In genomic region chr2:107738268-107738667, GRCh38 we compare ENCODE assay signal across 1 cellular context.
TF ChIP-seq lines count a peak whose summit lies in the region.

No MANE protein-coding gene starts in this region.

TF ChIP-seq in GM23338, 12 proteins besides CTCF, POLR2A, EP300 and RAD21 (continued from another document):
- TF ChIP-seq ZNF462 (CRISPR knock-in tag; IDR thresholded peaks at IDR 0.05): no peak
- TF ChIP-seq ZNF331 (CRISPR knock-in tag; IDR thresholded peaks at IDR 0.05; ENCODE audit: low read depth): no peak
- no peak for TF ChIP-seq CREB1 (CRISPR knock-in tag; IDR thresholded peaks at IDR 0.05; ENCODE audit: low read depth)
- TF ChIP-seq STAT1 (IDR thresholded peaks at IDR 0.05; ENCODE audit: unreplicated experiment): no peak
